In genomic region chr1:86965012-86965826, GRCh38 we compare ENCODE assay signal across 8 cellular contexts. TPM values are rescaled to one million over a fixed set of nuclear protein-coding genes. Genes with fewer than 3 reads are reported as not detected.
A peak's percentile ranks its signal among the peaks of the same experiment; 100 is the strongest.
DNase-seq lines count a peak whose midpoint lies in the region; ATAC-seq and TF ChIP-seq lines count a peak whose summit lies in the region.

No MANE protein-coding gene starts in this region.

- TF ChIP-seq CTCF in 22Rv1 (IDR thresholded peaks at IDR 0.05), result peak; percentile 67
- peak; percentile 75 for TF ChIP-seq CTCF in DOHH2 (IDR thresholded peaks at IDR 0.05; ENCODE audit: low read depth, low read length, poor library complexity, severe bottlenecking)
- peak; percentile 43; the same call in 1 of the 2 replicates for TF ChIP-seq CTCF in WTC11 (IDR thresholded peaks at IDR 0.05)
- TF ChIP-seq CTCF in thoracic aorta (IDR thresholded peaks at IDR 0.05), result peak; percentile 56

- H3K4me3 ChIP-seq in DOHH2 (ENCODE audit: low read length), result peak overlapping the region; percentile 18; the same call in 1 of the 2 replicates
- H3K4me3 ChIP-seq in thoracic aorta, result no peak overlapping the region

- H3K27ac ChIP-seq in 22Rv1, result no peak overlapping the region
- H3K27ac ChIP-seq in DOHH2 (ENCODE audit: low read depth, low read length), result peak overlapping the region; percentile 20; the same call in 1 of the 2 replicates
- no peak overlapping the region for H3K27ac ChIP-seq in thoracic aorta

- ATAC-seq in WTC11, result peak; percentile 92
- ATAC-seq in left ventricle myocardium superior, result peak; percentile 26
- no peak for ATAC-seq in thoracic aorta (ENCODE audit: insufficient number of reproducible peaks, low FRiP score, low read depth)
- ATAC-seq in HG03135 (IDR thresholded peaks at IDR 0.05; ENCODE audit: unreplicated experiment), result no peak

- H3K36me3 ChIP-seq in DOHH2 (ENCODE audit: control insufficient read depth, low read length), result peaks cover 49% of the 10 kb centered on the region
- no peaks in the 10 kb centered on the region for H3K36me3 ChIP-seq in thoracic aorta

- H3K36me3 Mint-ChIP-seq in WTC11, result peaks cover 23% of the 10 kb centered on the region

- no peaks in the 10 kb centered on the region for H3K27me3 Mint-ChIP-seq in WTC11 (ENCODE audit: low read depth)

- CTCF ChIA-PET in WTC11 (lab: Charles Lee), result interaction anchor here (0.5 to 1.8 kb wide), 25 partner anchors 9 to 315 kb away, joined by 3 to 17 read pairs (median 4); partner anchors contain the start of gene SH3GLB1

- peak; percentile 4 for DNase-seq in HuH-7 (ENCODE audit: low spot score)
- DNase-seq in WTC11 (ENCODE audit: low spot score), result no peak
- no peak for DNase-seq in left ventricle myocardium superior
- no peak for DNase-seq in thoracic aorta (ENCODE audit: low spot score)
- no peak for DNase-seq in posterior vena cava (ENCODE audit: low spot score)

- intact Hi-C loops in left ventricle myocardium superior (cut with micrococcal nuclease), result no loop called here
- intact Hi-C loops in posterior vena cava (cut with DNase I), result loop anchor here (1.0 to 5.0 kb wide), 3 partner anchors 126 to 183 kb away; no protein-coding TSS in a partner anchor

- no peaks in the 10 kb centered on the region for H3K9me3 ChIP-seq in DOHH2 (ENCODE audit: control insufficient read depth, insufficient read depth, low read length)
- no peaks in the 10 kb centered on the region for H3K9me3 ChIP-seq in thoracic aorta

- H3K27me3 ChIP-seq in DOHH2 (ENCODE audit: control insufficient read depth, low read length), result no peaks in the 10 kb centered on the region
- H3K27me3 ChIP-seq in thoracic aorta (replicated peaks; ENCODE audit: insufficient read depth), result no peaks in the 10 kb centered on the region

- peak overlapping the region; percentile 46; the same call in 1 of the 2 replicates for H3K27ac Mint-ChIP-seq in WTC11

- peak overlapping the region; percentile 48 for H3K4me2 ChIP-seq in DOHH2 (ENCODE audit: low read length)

- peaks cover 84% of the 10 kb centered on the region for H3K79me2 ChIP-seq in DOHH2 (ENCODE audit: control insufficient read depth, low read length)

- H4K20me1 ChIP-seq in DOHH2 (ENCODE audit: control insufficient read depth, insufficient read depth, low read depth, low read length), result no peaks in the 10 kb centered on the region

- H3K9me2 ChIP-seq in DOHH2 (replicated peaks; ENCODE audit: control insufficient read depth, low read length), result no peaks in the 10 kb centered on the region

- H3K9me3 Mint-ChIP-seq in WTC11, result peaks cover 20% of the 10 kb centered on the region

- POLR2A ChIA-PET in WTC11 (lab: Charles Lee), result interaction anchor here (1.1 kb wide), 1 partner anchor 51 kb away, joined by 6 read pairs; the partner anchor contains the start of genes HS2ST1 and SELENOF

- H3F3A ChIP-seq in DOHH2 (ENCODE audit: control insufficient read depth, insufficient read depth), result peaks cover 9% of the 10 kb centered on the region

- H3K4me1 ChIP-seq in DOHH2 (ENCODE audit: control insufficient read depth, low read length) (peaks cover 25% of the 10 kb centered on the region), thoracic aorta (ENCODE audit: control insufficient read depth in 1 of 2, low read depth in 2 of 2) (no peaks in the 10 kb centered on the region)

- H3K4me3 Mint-ChIP-seq in WTC11, result no peak overlapping the region

- H3K4me1 Mint-ChIP-seq in WTC11, result peaks cover 10% of the 10 kb centered on the region; the same call in 1 of the 2 replicates

TF ChIP-seq in WTC11, 78 proteins besides CTCF, POLR2A, EP300 and RAD21 (continues in another document):
- no peak for TF ChIP-seq ZNF317 (CRISPR knock-in tag; IDR thresholded peaks at IDR 0.05; ENCODE audit: borderline replicate concordance, low read depth)
- no peak for TF ChIP-seq NFE2L1 (CRISPR knock-in tag; IDR thresholded peaks at IDR 0.05)
- no peak for TF ChIP-seq ZNF416 (CRISPR knock-in tag; IDR thresholded peaks at IDR 0.05)
- TF ChIP-seq ZNF671 (CRISPR knock-in tag; IDR thresholded peaks at IDR 0.05), result no peak
- no peak for TF ChIP-seq RELA (CRISPR knock-in tag; IDR thresholded peaks at IDR 0.05; ENCODE audit: borderline replicate concordance)
- TF ChIP-seq ZNF281 (CRISPR knock-in tag; IDR thresholded peaks at IDR 0.05), result no peak
- TF ChIP-seq AFF4 (CRISPR knock-in tag; IDR thresholded peaks at IDR 0.05; ENCODE audit: borderline replicate concordance), result no peak
- no peak for TF ChIP-seq IRF1 (CRISPR knock-in tag; IDR thresholded peaks at IDR 0.05)
- TF ChIP-seq ETV6 (CRISPR knock-in tag; IDR thresholded peaks at IDR 0.05), result no peak
- TF ChIP-seq ZNF425 (CRISPR knock-in tag; conservative IDR thresholded peaks at IDR 0.05), result no peak
- no peak for TF ChIP-seq HMGA2 (CRISPR knock-in tag; IDR thresholded peaks at IDR 0.05)
- no peak for TF ChIP-seq ZNF263 (CRISPR knock-in tag; IDR thresholded peaks at IDR 0.05; ENCODE audit: low read depth)

RNA-seq across cellular contexts. Expression of gene HS2ST1, which starts 50.8 kb away (rescaled TPM):
- total RNA-seq in WTC11 (2021), result 19.0 to 24.7 TPM (median 19.7 TPM) in 3 replicates
- 12.0 TPM for total RNA-seq in left ventricle myocardium superior
- total RNA-seq in thoracic aorta, result 10 to 100 TPM in 1 of 2 donors, 1 to 10 TPM in 1; 6.5 to 10.4 TPM
- total RNA-seq in posterior vena cava, result 10 to 100 TPM; 24.7 to 27.1 TPM

RNA-seq across cellular contexts. Expression of gene SELENOF, which starts 51.3 kb away (rescaled TPM):
- total RNA-seq in WTC11 (2021) (152 to 156 TPM (median 156 TPM) in 3 replicates), left ventricle myocardium superior (71.7 TPM), thoracic aorta (10 to 100 TPM; 68.8 to 94.0 TPM), posterior vena cava (100 to 1,000 TPM; 183 to 189 TPM)

Comparison
In these comparisons a context has a peak if more than half of its experiments do, and no peak if none do; other contexts are left out.
1. ATAC-seq: peak in WTC11 (single experiment) and left ventricle myocardium superior (single experiment); none in thoracic aorta (single experiment) and HG03135 (single experiment).
2. Peak in every context shown above with its lines, with median percentiles within 50 percentile points of each other: CTCF ChIP-seq.